Comparison of ENCODE assay signal across 18 cellular contexts in genomic region chr3:13064964-13065363, GRCh38. TPM values are rescaled to one million over a fixed set of nuclear protein-coding genes. Genes with fewer than 3 reads are reported as not detected.
DNase-seq lines count a peak whose midpoint lies in the region; ATAC-seq and TF ChIP-seq lines count a peak whose summit lies in the region.
"Had no signal": no experiment of that assay in that cellular context is flagged by ENCODE, and none has a peak within 500 bp of the region (broad histone marks: within the 10 kb centered on the region; RNA-seq: fewer than 3 reads in every experiment).

No MANE protein-coding gene starts in this region.

- H3K4me1 ChIP-seq in BLaER1 treated with 17β-estradiol and CSF1 and Interleukin-3, amounts not matched to agents 10 nM and 100 nM, result peaks cover 39 to 100% (median 98%) of the 10 kb centered on the region in 10 experiments
- peaks cover 64% of the 10 kb centered on the region for H3K4me1 ChIP-seq in Loucy (ENCODE audit: insufficient read depth, low read length, poor library complexity, severe bottlenecking)

- H3K9me3 Mint-ChIP-seq in naive B cell (no peaks in the 10 kb centered on the region), MCF 10A (ENCODE audit: unreplicated experiment) (no peaks in the 10 kb centered on the region)
- H3K9me3 Mint-ChIP-seq: CD4-positive, alpha-beta T cell had no signal

- H3K4me3 ChIP-seq in BLaER1 treated with 17β-estradiol and CSF1 and Interleukin-3, amounts not matched to agents 10 nM and 100 nM, result no peak overlapping the region
- H3K4me3 ChIP-seq in Loucy (ENCODE audit: low read length, poor library complexity, severe bottlenecking), result no peak overlapping the region
- H3K4me3 ChIP-seq: GM23248 had no signal

- H3K27me3 Mint-ChIP-seq in naive B cell, result no peaks in the 10 kb centered on the region
- peaks cover 28% of the 10 kb centered on the region for H3K27me3 Mint-ChIP-seq in MCF 10A (ENCODE audit: insufficient read depth, unreplicated experiment)
- H3K27me3 Mint-ChIP-seq: CD4-positive, alpha-beta T cell had no signal

- H3K27me3 ChIP-seq in BLaER1 treated with 17β-estradiol and CSF1 and Interleukin-3, amounts not matched to agents 10 nM and 100 nM, result no peaks in the 10 kb centered on the region
- H3K27me3 ChIP-seq in Loucy (ENCODE audit: insufficient read depth, low read length, poor library complexity, severe bottlenecking), result no peaks in the 10 kb centered on the region

- H3F3A ChIP-seq in Loucy (ENCODE audit: low read depth), result no peaks in the 10 kb centered on the region

- CTCF ChIA-PET in MCF 10A (lab: Yijun Ruan, JAX), result interaction anchor here (0.7 kb wide), 1 partner anchor 558 kb away, joined by 3 read pairs; no protein-coding TSS in a partner anchor

- POLR2A ChIA-PET in MCF 10A (lab: Yijun Ruan, JAX), result interaction anchor here (0.6 kb wide), 1 partner anchor 114 kb away, joined by 3 read pairs; no protein-coding TSS in a partner anchor

- intact Hi-C loops in MCF 10A (cut with micrococcal nuclease), result no loop called here

- ATAC-seq in naive B cell (ENCODE audit: low read depth in 2 of 2), result no peak
- ATAC-seq: Panc1 had no signal

- no peak overlapping the region for H3K9ac ChIP-seq in BLaER1 treated with 17β-estradiol and CSF1 and Interleukin-3, amounts not matched to agents 10 nM and 100 nM
- peak overlapping the region; percentile 6 for H3K9ac ChIP-seq in Loucy (ENCODE audit: low read depth, low read length, poor library complexity, severe bottlenecking)
- H3K9ac ChIP-seq: GM23248 had no signal

- peak overlapping the region in 3 of 6 donors; percentile 88 to 95 (median 92) for H3K27ac Mint-ChIP-seq in naive B cell
- no peak overlapping the region for H3K27ac Mint-ChIP-seq in MCF 10A (ENCODE audit: low read depth, unreplicated experiment)
- H3K27ac Mint-ChIP-seq: CD4-positive, alpha-beta T cell had no signal

- DNase-seq in naive B cell (no peak), MCF 10A (ENCODE audit: unreplicated experiment) (no peak), mesenteric fat pad (ENCODE audit: low spot score) (no peak), NCI-H2107 (lab: John Stamatoyannopoulos, UW) (no peak)
- no peak for DNase-seq in stimulated activated CD8-positive, alpha-beta memory T cell treated with anti-CD3 and anti-CD28 coated beads, Interleukin-4, amount 100 ng/mL, for 48 hours
- DNase-seq: CD4-positive, alpha-beta T cell; DMS53; GM23248; HCEC 1CT; NCI-H1436 treated with DMSO at 0.1 percent for 48 hours; NCI-H2029 treated with DMSO at 0.1 percent for 48 hours; NCI-H510A treated with DMSO at 0.1 percent for 48 hours; Right ventricle myocardium superior had no signal

- H3K4me1 Mint-ChIP-seq in naive B cell (peaks cover 52 to 89% (median 70%) of the 10 kb centered on the region in 3 donors), MCF 10A (ENCODE audit: insufficient read depth, unreplicated experiment) (no peaks in the 10 kb centered on the region)

- H4K20me1 ChIP-seq in BLaER1 treated with 17β-estradiol and CSF1 and Interleukin-3, amounts not matched to agents 10 nM and 100 nM, result peaks cover 0 to 44% (median 0%) of the 10 kb centered on the region in 11 experiments; a peak in 3 of 22 replicates
- H4K20me1 ChIP-seq in Loucy (ENCODE audit: insufficient read depth, low read length, poor library complexity, severe bottlenecking), result no peaks in the 10 kb centered on the region

- peak overlapping the region in 10 of 11 experiments; percentile 72 to 100 (median 93); a peak in 20 of 22 replicates for H3K4me2 ChIP-seq in BLaER1 treated with 17β-estradiol and CSF1 and Interleukin-3, amounts not matched to agents 10 nM and 100 nM
- no peak overlapping the region for H3K4me2 ChIP-seq in Loucy (ENCODE audit: low read depth, low read length, poor library complexity, severe bottlenecking)

- peaks cover 83% of the 10 kb centered on the region for H3K79me2 ChIP-seq in Loucy (ENCODE audit: insufficient read depth, low read length)

- H3K4me3 Mint-ChIP-seq in naive B cell (peak overlapping the region in 5 of 8 donors; percentile 15 to 77 (median 59)), MCF 10A (ENCODE audit: unreplicated experiment) (no peak overlapping the region)
- H3K4me3 Mint-ChIP-seq: CD4-positive, alpha-beta T cell had no signal

- H3K9me3 ChIP-seq in BLaER1 treated with 17β-estradiol and CSF1 and Interleukin-3, amounts not matched to agents 10 nM and 100 nM (replicated peaks in 1 of 11), result no peaks in the 10 kb centered on the region
- H3K9me3 ChIP-seq in Loucy (ENCODE audit: insufficient read depth, low read depth, low read length), result no peaks in the 10 kb centered on the region

- no peaks in the 10 kb centered on the region for H3K9me2 ChIP-seq in Loucy (replicated peaks; ENCODE audit: low read depth, low read length)

- H3K36me3 ChIP-seq in BLaER1 treated with 17β-estradiol and CSF1 and Interleukin-3, amounts not matched to agents 10 nM and 100 nM, result peaks cover 0 to 19% (median 0%) of the 10 kb centered on the region in 11 experiments; a peak in 3 of 22 replicates
- no peaks in the 10 kb centered on the region; the same call in 1 of the 2 replicates for H3K36me3 ChIP-seq in Loucy (ENCODE audit: insufficient read depth, low read length)

- TF ChIP-seq CTCF in Loucy (conservative IDR thresholded peaks at IDR 0.05; ENCODE audit: low read length), result no peak
- no peak for TF ChIP-seq CTCF in MCF 10A (IDR thresholded peaks at IDR 0.05; ENCODE audit: unreplicated experiment)

- no TSS peak for BruUV-seq in MCF 10A (replicated peaks; lab: Mats Ljungman, UMichigan)

- no peak overlapping the region for H2AFZ ChIP-seq in Loucy (ENCODE audit: low read length)
- H2AFZ ChIP-seq: GM23248 had no signal

- H3K27ac ChIP-seq in BLaER1 treated with 17β-estradiol and CSF1 and Interleukin-3, amounts not matched to agents 10 nM and 100 nM, result peak overlapping the region in 3 of 11 experiments; percentile 2 to 11 (median 11); a peak in 1 of 22 replicates
- peak overlapping the region; percentile 11 for H3K27ac ChIP-seq in angular gyrus (ENCODE audit: low read depth, low read length)
- H3K27ac ChIP-seq: GM23248, HL-60 had no signal

- peaks cover 8 to 12% of the 10 kb centered on the region in 2 donors for H3K36me3 Mint-ChIP-seq in naive B cell
- peaks cover 6% of the 10 kb centered on the region for H3K36me3 Mint-ChIP-seq in MCF 10A (ENCODE audit: insufficient read depth, unreplicated experiment)

RNA-seq across cellular contexts. Expression of gene IQSEC1, which starts 8.3 kb away (rescaled TPM):
- 10 to 100 TPM; 14.6 to 73.4 (median 36.9) TPM for polyA plus RNA-seq in naive B cell (ENCODE audit: low read depth in 6 of 6)
- total RNA-seq in MCF 10A (2022) (18.7 and 21.2 TPM in 2 replicates), mesenteric fat pad (70.1 TPM)
